8 cellular contexts compared by ENCODE assay signal in the genomic region with DNA sequence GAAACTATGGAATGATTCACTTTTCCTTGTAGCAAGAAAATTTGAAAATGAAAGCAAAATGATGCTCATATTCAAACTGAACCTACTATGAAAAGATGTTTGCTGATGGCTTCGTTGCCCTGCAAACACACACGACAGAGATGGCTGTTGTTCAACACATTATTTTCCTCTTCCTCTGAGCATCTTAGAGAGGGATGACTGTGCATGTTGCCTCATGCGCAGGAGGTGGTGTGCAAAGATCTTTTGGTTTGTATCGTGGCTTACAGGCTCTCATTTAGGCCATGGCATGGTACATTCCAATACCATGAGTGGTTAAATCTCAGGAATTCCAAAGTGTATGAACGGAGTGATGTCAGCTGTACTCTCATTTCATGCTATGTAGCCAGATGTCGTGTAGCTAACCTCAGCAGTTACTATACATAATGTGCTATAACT.
DNase-seq lines count a peak whose midpoint lies in the region; ATAC-seq and TF ChIP-seq lines count a peak whose summit lies in the region.

No MANE protein-coding gene starts in this region.

- peak; percentile 94 for DNase-seq in AG09319 (ENCODE audit: extremely low read depth, low read depth)
- DNase-seq in activated CD8-positive, alpha-beta T cell treated with anti-CD3 and anti-CD28 coated beads, Interleukin-2, amount 10 ng/mL, durations not matched to agents 7 days and 5 days, result peak; percentile 40
- peak; percentile 98 for DNase-seq in foreskin fibroblast
- peak; percentile 22 to 61 for DNase-seq in stimulated activated CD4-positive, alpha-beta T cell treated with anti-CD3 and anti-CD28 coated beads, Interleukin-4, amount 100 ng/mL, for 48 hours (ENCODE audit: low read depth in 2 of 2)
- DNase-seq in NCI-H82 (lab: John Stamatoyannopoulos, UW), result no peak
- DNase-seq in NCI-H510A treated with DMSO at 0.1 percent for 48 hours (lab: John Stamatoyannopoulos, UW), result no peak

- peaks cover 49% of the 10 kb centered on the region for H3K4me1 Mint-ChIP-seq in activated CD8-positive, alpha-beta T cell treated with anti-CD3 and anti-CD28 coated beads, Interleukin-2, amount 10 ng/mL, durations not matched to agents 7 days and 5 days (ENCODE audit: low read depth)

- CTCF ChIA-PET in activated CD8-positive, alpha-beta T cell treated with anti-CD3 and anti-CD28 coated beads, Interleukin-2, amount 10 ng/mL, durations not matched to agents 7 days and 5 days (lab: Charles Lee), result interaction anchor here (1.0 kb wide), 2 partner anchors 64 to 181 kb away, joined by 3 read pairs; no protein-coding TSS in a partner anchor

- H3K36me3 Mint-ChIP-seq in activated CD8-positive, alpha-beta T cell treated with anti-CD3 and anti-CD28 coated beads, Interleukin-2, amount 10 ng/mL, durations not matched to agents 7 days and 5 days (ENCODE audit: low read depth), result peaks cover 16% of the 10 kb centered on the region

- H3K9me3 Mint-ChIP-seq in activated CD8-positive, alpha-beta T cell treated with anti-CD3 and anti-CD28 coated beads, Interleukin-2, amount 10 ng/mL, durations not matched to agents 7 days and 5 days (ENCODE audit: insufficient read depth), result no peaks in the 10 kb centered on the region

- H3K27me3 Mint-ChIP-seq in activated CD8-positive, alpha-beta T cell treated with anti-CD3 and anti-CD28 coated beads, Interleukin-2, amount 10 ng/mL, durations not matched to agents 7 days and 5 days (ENCODE audit: low read depth), result no peaks in the 10 kb centered on the region

- no peak overlapping the region for H3K4me3 Mint-ChIP-seq in activated CD8-positive, alpha-beta T cell treated with anti-CD3 and anti-CD28 coated beads, Interleukin-2, amount 10 ng/mL, durations not matched to agents 7 days and 5 days

- TF ChIP-seq CTCF in AG09319 (IDR thresholded peaks at IDR 0.05; ENCODE audit: low read depth, low read length), result no peak
- TF ChIP-seq CTCF in foreskin fibroblast (IDR thresholded peaks at IDR 0.05; ENCODE audit: low read depth, low read length), result no peak

- peak overlapping the region in 1 of 2 donors; percentile 29 for H3K4me3 ChIP-seq in foreskin fibroblast (ENCODE audit: low read depth in 1 of 2, low read length in 2 of 2)

- POLR2A ChIA-PET in activated CD8-positive, alpha-beta T cell treated with anti-CD3 and anti-CD28 coated beads, Interleukin-2, amount 10 ng/mL, durations not matched to agents 7 days and 5 days (lab: Charles Lee), result no interaction called here

- ATAC-seq in HG03565 (IDR thresholded peaks at IDR 0.05; ENCODE audit: unreplicated experiment), result peak; percentile 58
- peak; percentile 71 for ATAC-seq in activated CD8-positive, alpha-beta T cell treated with anti-CD3 and anti-CD28 coated beads, Interleukin-2, amount 10 ng/mL, durations not matched to agents 7 days and 5 days
- no peak for ATAC-seq in GM18870 (IDR thresholded peaks at IDR 0.05; ENCODE audit: unreplicated experiment)

- H3K27ac Mint-ChIP-seq in activated CD8-positive, alpha-beta T cell treated with anti-CD3 and anti-CD28 coated beads, Interleukin-2, amount 10 ng/mL, durations not matched to agents 7 days and 5 days, result peak overlapping the region; percentile 73

Comparison
In these comparisons a context has a peak if more than half of its experiments do, and no peak if none do; other contexts are left out.
1. DNase-seq: peak in AG09319 (single experiment), activated CD8-positive, alpha-beta T cell treated with anti-CD3 and anti-CD28 coated beads, Interleukin-2, amount 10 ng/mL, durations not matched to agents 7 days and 5 days (single experiment), foreskin fibroblast (2 of 2) and stimulated activated CD4-positive, alpha-beta T cell treated with anti-CD3 and anti-CD28 coated beads, Interleukin-4, amount 100 ng/mL, for 48 hours (2 of 2); none in NCI-H82 (single experiment) and NCI-H510A treated with DMSO at 0.1 percent for 48 hours (single experiment).